In genomic region chr3:21446937-21447336, GRCh38 we compare ENCODE assay signal across 17 cellular contexts.
"Had no signal": no experiment of that assay in that cellular context is flagged by ENCODE, and none has a peak within 500 bp of the region (broad histone marks: within the 10 kb centered on the region; RNA-seq: fewer than 3 reads in every experiment).

No MANE protein-coding gene starts in this region.

- H3K4me1 ChIP-seq: parathyroid adenoma, transverse colon had no signal

- ATAC-seq: activated naive CD8-positive, alpha-beta T cell treated with anti-CD3 and anti-CD28 coated beads, Interleukin-2, amount 50 U/mL, for 24 hours; naive thymus-derived CD4-positive, alpha-beta T cell had no signal

- H3K9ac ChIP-seq: parathyroid adenoma had no signal

- H3K36me3 ChIP-seq: ascending aorta, sigmoid colon, transverse colon had no signal

- H2AFZ ChIP-seq: parathyroid adenoma had no signal

- DNase-seq: activated CD4-positive, alpha-beta T cell treated with anti-CD3 and anti-CD28 coated beads for 1 hour; activated CD4-positive, alpha-beta T cell treated with anti-CD3 and anti-CD28 coated beads, Interleukin-2, amount 50 U/mL, for 48 hours; activated naive CD4-positive, alpha-beta T cell treated with anti-CD3 and anti-CD28 coated beads for 36 hours; activated naive CD8-positive, alpha-beta T cell treated with anti-CD3 and anti-CD28 coated beads, Interleukin-2, amount 50 U/mL, for 24 hours; effector memory CD4-positive, alpha-beta T cell; hypothalamus; midbrain; naive thymus-derived CD4-positive, alpha-beta T cell; sigmoid colon; stimulated activated CD4-positive, alpha-beta T cell treated with anti-CD3 and anti-CD28 coated beads, Interleukin-12 subunit alpha, Interleukin-12 subunit beta, amount 100 ng/mL, for 4 hours; stimulated activated CD4-positive, alpha-beta T cell treated with anti-CD3 and anti-CD28 coated beads, Interleukin-2, amount 100 ng/mL, for 24 hours; T-helper 1 cell; T1000; transverse colon had no signal

- H3K9me3 ChIP-seq: ascending aorta, sigmoid colon, transverse colon had no signal

- H3K27me3 ChIP-seq: ascending aorta, sigmoid colon, transverse colon had no signal

- H3K27ac ChIP-seq: ascending aorta, parathyroid adenoma, sigmoid colon, SK-N-MC, transverse colon had no signal

- H3K79me2 ChIP-seq: parathyroid adenoma had no signal

- H3K4me3 ChIP-seq: ascending aorta, sigmoid colon, SK-N-MC, transverse colon had no signal
